14 cellular contexts compared by ENCODE assay signal in the genomic region with DNA sequence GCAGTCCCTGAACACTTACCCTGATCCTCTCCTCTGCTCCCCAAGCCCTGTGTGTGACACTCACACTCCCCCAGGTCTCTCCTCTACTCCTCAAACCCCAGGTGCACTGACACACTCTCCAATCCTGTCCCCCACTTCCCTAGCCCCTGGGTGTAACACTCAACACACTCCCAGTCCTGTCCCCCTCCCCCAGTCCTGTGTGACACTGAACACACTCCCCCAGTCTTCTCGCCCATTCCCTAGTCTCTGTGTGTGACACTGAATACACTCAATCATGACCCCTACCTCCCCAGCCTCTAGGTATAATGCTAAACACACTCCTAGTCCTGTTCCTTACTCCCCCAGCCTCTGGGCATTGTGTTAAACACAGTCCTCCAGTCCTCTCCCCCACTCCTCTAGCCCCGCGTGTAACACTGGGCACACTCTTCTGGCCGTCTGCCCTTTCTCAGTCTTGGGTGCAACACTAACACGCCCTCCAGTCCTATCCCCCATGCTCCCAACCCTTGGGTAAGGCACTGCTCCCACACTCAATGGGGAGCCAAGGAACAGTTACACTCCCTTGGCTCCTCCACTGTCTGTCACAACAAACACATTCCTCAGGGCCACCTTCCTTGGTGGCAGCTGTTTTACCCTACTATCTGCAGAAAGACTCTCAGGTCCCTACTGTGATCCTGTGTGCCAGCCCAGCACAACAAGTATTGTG.
DNase-seq lines count a peak whose midpoint lies in the region; ATAC-seq, FAIRE-seq and TF ChIP-seq lines count a peak whose summit lies in the region.
"Had no signal": no experiment of that assay in that cellular context is flagged by ENCODE, and none has a peak within 500 bp of the region (broad histone marks: within the 10 kb centered on the region; RNA-seq: fewer than 3 reads in every experiment).

No MANE protein-coding gene starts in this region.

- H3K27ac Mint-ChIP-seq in H9 (peak overlapping the region in 2 of 3 experiments; percentile 6; a peak in 2 of 7 replicates), mesothelial cell of epicardium (peak overlapping the region; percentile 97)
- no peak overlapping the region for H3K27ac Mint-ChIP-seq in stimulated activated effector memory CD8-positive, alpha-beta T cell treated with anti-CD3 and anti-CD28 coated beads, Interleukin-12 subunit alpha, Interleukin-12 subunit beta, amount 100 ng/mL, for 72 hours
- H3K27ac Mint-ChIP-seq: activated CD4-positive, alpha-beta memory T cell treated with anti-CD3 and anti-CD28 coated beads for 36 hours had no signal

- peak; percentile 43 for ATAC-seq in stimulated activated effector memory CD8-positive, alpha-beta T cell treated with anti-CD3 and anti-CD28 coated beads, Interleukin-12 subunit alpha, Interleukin-12 subunit beta, amount 100 ng/mL, for 72 hours
- no peak for ATAC-seq in HG02938 (IDR thresholded peaks at IDR 0.05; ENCODE audit: unreplicated experiment)

- whole genome bisulfite sequencing in H9 (ENCODE audit: extremely low coverage, insufficient read length, low lambda C conversion rate), result no CpG with 5 or more reads among the region's 5 CpGs

- H2BK20ac ChIP-seq in H9 (ENCODE audit: low read depth, low read length, poor library complexity, severe bottlenecking), result no peak overlapping the region

- no peak overlapping the region for H2BK120ac ChIP-seq in H9 (ENCODE audit: low read depth, low read length, poor library complexity, severe bottlenecking)

- H3K4me3 Mint-ChIP-seq in H9 (no peak overlapping the region; a peak in 1 of 5 replicates), mesothelial cell of epicardium (no peak overlapping the region)
- no peak overlapping the region for H3K4me3 Mint-ChIP-seq in stimulated activated effector memory CD8-positive, alpha-beta T cell treated with anti-CD3 and anti-CD28 coated beads, Interleukin-12 subunit alpha, Interleukin-12 subunit beta, amount 100 ng/mL, for 72 hours
- H3K4me3 Mint-ChIP-seq: activated CD4-positive, alpha-beta memory T cell treated with anti-CD3 and anti-CD28 coated beads for 36 hours had no signal

- H3K4me2 ChIP-seq in H9 (ENCODE audit: insufficient read depth, insufficient read length, low read length), result no peak overlapping the region

- no peak overlapping the region for H3K18ac ChIP-seq in H9 (ENCODE audit: insufficient read length, low read depth, low read length)

- H3K4me1 ChIP-seq in H9 (ENCODE audit: insufficient read depth, low read length), result peaks cover 6% of the 10 kb centered on the region; the same call in 1 of the 2 replicates

- no peak overlapping the region for H3K4ac ChIP-seq in H9 (ENCODE audit: low read depth, low read length)

- H4K20me1 ChIP-seq in H9 (ENCODE audit: control insufficient read depth, insufficient read depth, insufficient read length), result no peaks in the 10 kb centered on the region

- no peak overlapping the region for H2AFZ ChIP-seq in H9 (ENCODE audit: low read length)

- H3K79me2 ChIP-seq in H9 (ENCODE audit: insufficient read depth, low read length), result no peaks in the 10 kb centered on the region

- H2AK5ac ChIP-seq in H9 (ENCODE audit: insufficient read length, low read length), result no peak overlapping the region

- no peaks in the 10 kb centered on the region for H3K79me1 ChIP-seq in H9 (ENCODE audit: insufficient read depth, low read depth, low read length, poor library complexity, severe bottlenecking)

- no peaks in the 10 kb centered on the region; a peak in 1 of 5 replicates for H3K9me3 Mint-ChIP-seq in H9
- H3K9me3 Mint-ChIP-seq in mesothelial cell of epicardium, result no peaks in the 10 kb centered on the region
- H3K9me3 Mint-ChIP-seq in stimulated activated effector memory CD8-positive, alpha-beta T cell treated with anti-CD3 and anti-CD28 coated beads, Interleukin-12 subunit alpha, Interleukin-12 subunit beta, amount 100 ng/mL, for 72 hours, result no peaks in the 10 kb centered on the region
- H3K9me3 Mint-ChIP-seq: activated CD4-positive, alpha-beta memory T cell treated with anti-CD3 and anti-CD28 coated beads for 36 hours had no signal

- no peaks in the 10 kb centered on the region for H3K27me3 ChIP-seq in H9 (ENCODE audit: insufficient read depth, low read length)
- no peaks in the 10 kb centered on the region for H3K27me3 ChIP-seq in brain microvascular endothelial cell (replicated peaks)

- H4K91ac ChIP-seq in H9 (ENCODE audit: insufficient read length, low read depth, low read length), result no peak overlapping the region

- DNase-seq in H9 (no peak), brain microvascular endothelial cell (no peak), mesothelial cell of epicardium (ENCODE audit: low spot score in 2 of 2, unreplicated experiment in 2 of 2) (no peak), midbrain (lab: John Stamatoyannopoulos, UW) (no peak), GM12892 (ENCODE audit: insufficient read length) (no peak), NCI-H82 (lab: John Stamatoyannopoulos, UW) (no peak)
- no peak for DNase-seq in stimulated activated effector memory CD8-positive, alpha-beta T cell treated with anti-CD3 and anti-CD28 coated beads, Interleukin-12 subunit alpha, Interleukin-12 subunit beta, amount 100 ng/mL, for 72 hours (ENCODE audit: low spot score in 2 of 2)
- DNase-seq: activated CD4-positive, alpha-beta memory T cell treated with anti-CD3 and anti-CD28 coated beads for 36 hours; activated gamma-delta T cell; NCI-H510A treated with DMSO at 0.1 percent for 48 hours; T1000 had no signal

- H3K9me3 ChIP-seq in H9 (ENCODE audit: control insufficient read depth, low read depth, low read length), result no peaks in the 10 kb centered on the region

- H3K27ac ChIP-seq in H9 (ENCODE audit: insufficient read length, low read depth, low read length), result no peak overlapping the region
- H3K27ac ChIP-seq in brain microvascular endothelial cell, result peak overlapping the region; percentile 67
- H3K27ac ChIP-seq: RWPE1 had no signal

- H3K23ac ChIP-seq in H9 (ENCODE audit: insufficient read length, low read depth, low read length), result no peak overlapping the region

- H3K4me1 Mint-ChIP-seq in H9, result peaks cover 55 to 67% of the 10 kb centered on the region in 2 experiments
- peaks cover 81% of the 10 kb centered on the region for H3K4me1 Mint-ChIP-seq in mesothelial cell of epicardium
- H3K4me1 Mint-ChIP-seq in stimulated activated effector memory CD8-positive, alpha-beta T cell treated with anti-CD3 and anti-CD28 coated beads, Interleukin-12 subunit alpha, Interleukin-12 subunit beta, amount 100 ng/mL, for 72 hours, result peaks cover 12% of the 10 kb centered on the region

- no peaks in the 10 kb centered on the region for H3K36me3 ChIP-seq in brain microvascular endothelial cell (replicated peaks)

- no peak overlapping the region for H3K56ac ChIP-seq in H9 (ENCODE audit: insufficient read length, low read depth, low read length)

- H3K4me3 ChIP-seq in brain microvascular endothelial cell (ENCODE audit: low read depth, low read length), result no peak overlapping the region

- H3K27me3 Mint-ChIP-seq in H9 (ENCODE audit: low read depth), result peaks cover 5% of the 10 kb centered on the region
- H3K27me3 Mint-ChIP-seq in mesothelial cell of epicardium (ENCODE audit: low read depth), result no peaks in the 10 kb centered on the region

- in situ Hi-C loops in brain microvascular endothelial cell (cut with HindIII; ENCODE audit: low pct_ligation_motif_present, low sequenced_read_pairs), result no loop called here

- H2BK15ac ChIP-seq in H9 (ENCODE audit: low read depth, low read length), result no peak overlapping the region

- H3K23me2 ChIP-seq in H9 (ENCODE audit: insufficient read length, low read depth, low read length, poor library complexity, severe bottlenecking), result no peaks in the 10 kb centered on the region

- no peak for FAIRE-seq in GM12892 (lab: Jason Lieb, UNC)
- FAIRE-seq: H54 had no signal

- no peak overlapping the region for H2BK5ac ChIP-seq in H9 (ENCODE audit: insufficient read length, low read length)

- no peaks in the 10 kb centered on the region; a peak in 1 of 7 replicates for H3K36me3 Mint-ChIP-seq in H9 (ENCODE audit: insufficient read depth in 1 of 3, low read depth in 3 of 3)
- no peaks in the 10 kb centered on the region for H3K36me3 Mint-ChIP-seq in mesothelial cell of epicardium
- H3K36me3 Mint-ChIP-seq in stimulated activated effector memory CD8-positive, alpha-beta T cell treated with anti-CD3 and anti-CD28 coated beads, Interleukin-12 subunit alpha, Interleukin-12 subunit beta, amount 100 ng/mL, for 72 hours, result no peaks in the 10 kb centered on the region
- H3K36me3 Mint-ChIP-seq: activated CD4-positive, alpha-beta memory T cell treated with anti-CD3 and anti-CD28 coated beads for 36 hours had no signal

- peak overlapping the region; percentile 15 for H4K8ac ChIP-seq in H9 (replicated peaks; ENCODE audit: insufficient read length, low read depth, low read length)

- no peak overlapping the region for H4K5ac ChIP-seq in H9 (ENCODE audit: insufficient read length, low read depth, low read length)

- no peak overlapping the region for H3T11ph ChIP-seq in H9 (ENCODE audit: low read length)

- no peak for TF ChIP-seq POLR2A in GM12892 (IDR thresholded peaks at IDR 0.05; ENCODE audit: low read depth, low read length)

- H3K9ac ChIP-seq in H9 (ENCODE audit: extremely low read depth, insufficient read length, low read length), result no peak overlapping the region

- H3K14ac ChIP-seq in H9 (ENCODE audit: insufficient read depth, low read length), result no peak overlapping the region; the same call in 1 of the 2 replicates

- TF ChIP-seq CTCF in H9 (conservative IDR thresholded peaks at IDR 0.05) (no peak), brain microvascular endothelial cell (IDR thresholded peaks at IDR 0.05; ENCODE audit: low read depth, low read length, missing control alignments) (no peak), mesothelial cell of epicardium (IDR thresholded peaks at IDR 0.05; ENCODE audit: unreplicated experiment) (no peak)

- no peak overlapping the region for H2BK12ac ChIP-seq in H9 (ENCODE audit: insufficient read length, low read depth, low read length)
